22 cellular contexts compared by ENCODE assay signal in genomic region chr11:118527109-118527508, GRCh38. TPM values are rescaled to one million over a fixed set of nuclear protein-coding genes. Genes with fewer than 3 reads are reported as not detected.
A peak's percentile ranks its signal among the peaks of the same experiment; 100 is the strongest.
DNase-seq lines count a peak whose midpoint lies in the region; ATAC-seq, FAIRE-seq and TF ChIP-seq lines count a peak whose summit lies in the region.
"Had no signal": no experiment of that assay in that cellular context is flagged by ENCODE, and none has a peak within 500 bp of the region (broad histone marks: within the 10 kb centered on the region; RNA-seq: fewer than 3 reads in every experiment).

Gene TTC36 (plus strand): TSS chr11:118527474. CDS start chr11:118527495, 21 bp downstream.

- no peak within 1 kb of the TSS for H2AFZ ChIP-seq in K562 (ENCODE audit: low read depth, low read length)

- no peaks in the 10 kb centered on the region; the same call in 2 of the 3 replicates for H3K79me2 ChIP-seq in K562 (ENCODE audit: control insufficient read depth, insufficient read depth, low read length)
- no peaks in the 10 kb centered on the region for H3K79me2 ChIP-seq in mesendoderm (ENCODE audit: control insufficient read depth, insufficient read depth, low read length)

- H4K5ac ChIP-seq in mesendoderm (ENCODE audit: low read length): no peak within 1 kb of the TSS

- peaks cover 9 to 31% of the 10 kb centered on the region in 2 experiments; a peak in 4 of 5 replicates for H3K4me1 ChIP-seq in K562 (replicated peaks in 1 of 2; ENCODE audit: control insufficient read depth in 2 of 2, insufficient read depth in 2 of 2, low read length in 2 of 2)
- H3K4me1 ChIP-seq in mesendoderm (ENCODE audit: control insufficient read depth, low read depth, low read length): no peaks in the 10 kb centered on the region
- peaks cover 35% of the 10 kb centered on the region for H3K4me1 ChIP-seq in left ventricle myocardium inferior

- H3K23ac ChIP-seq in mesendoderm (ENCODE audit: low read length): no peak within 1 kb of the TSS

- H3K4me1 Mint-ChIP-seq in natural killer cell: peaks cover 33 to 39% of the 10 kb centered on the region in 2 donors
- peaks cover 13 to 25% of the 10 kb centered on the region in 2 donors for H3K4me1 Mint-ChIP-seq in natural killer cell treated with Interleukin-12 subunit alpha and Interleukin-12 subunit beta and Interleukin-15 and Interleukin-18, amount 100 ng/mL, for 72 hours (ENCODE audit: low read depth in 2 of 2)

- DNase-seq in natural killer cell (no peak), K562 (ENCODE audit: extremely low read depth in 1 of 4, low spot score in 3 of 4) (peak in 1 of 4 experiments; percentile 23), mesendoderm (peak; percentile 38), NCI-H2196 (lab: John Stamatoyannopoulos, UW; ENCODE audit: unreplicated experiment) (no peak), T-helper 1 cell (no peak), left ventricle myocardium inferior (no peak)
- DNase-seq in natural killer cell treated with Interleukin-12 subunit alpha and Interleukin-12 subunit beta and Interleukin-15 and Interleukin-18, amount 100 ng/mL, for 72 hours (ENCODE audit: low spot score): no peak
- no peak for DNase-seq in NK-92 treated with Interleukin-12 subunit alpha and Interleukin-12 subunit beta, amount 100 ng/mL, for 24 hours (lab: John Stamatoyannopoulos, UW)
- DNase-seq: ACHN; activated CD4-positive, alpha-beta T cell treated with anti-CD3 and anti-CD28 coated beads, Interleukin-2, amount 50 U/mL, for 1 hour; activated T-cell treated with anti-CD3 and anti-CD28 coated beads for 4 hours; brain microvascular endothelial cell; cortex of kidney; DMS79 treated with DMSO at 0.1 percent for 48 hours; mesenchymal stem cell; NCI-H2029 treated with DMSO at 0.1 percent for 48 hours had no signal

- ATAC-seq in natural killer cell (no peak), K562 (no peak)
- ATAC-seq in natural killer cell treated with Interleukin-12 subunit alpha and Interleukin-12 subunit beta and Interleukin-15 and Interleukin-18, amount 100 ng/mL, for 72 hours: no peak
- ATAC-seq: activated naive CD4-positive, alpha-beta T cell treated with anti-CD3 and anti-CD28 coated beads, Interleukin-2, amount 50 U/mL, for 72 hours had no signal

- H3K18ac ChIP-seq in mesendoderm (ENCODE audit: low read length): no peak within 1 kb of the TSS

- no TSS peak for BruUV-seq in K562 (replicated peaks; lab: Mats Ljungman, UMichigan)

- 22% methylated on average over 2 of the region's 3 CpGs for WGBS in K562 (ENCODE audit: insufficient coverage, low coverage, missing lambda C conversion rate)
- WGBS in mesendoderm (ENCODE audit: extremely low coverage, insufficient coverage, low lambda C conversion rate): no CpG with 5 or more reads among the region's 3 CpGs

- TF ChIP-seq RAD21 in K562 (CRISPR knock-in tag; conservative IDR thresholded peaks at IDR 0.05 in 1 of 2, IDR thresholded peaks at IDR 0.05 in 1 of 2): no peak

- peak within 1 kb of the TSS; percentile 3 for H3K4me3 Mint-ChIP-seq in natural killer cell
- no peak within 1 kb of the TSS for H3K4me3 Mint-ChIP-seq in natural killer cell treated with Interleukin-12 subunit alpha and Interleukin-12 subunit beta and Interleukin-15 and Interleukin-18, amount 100 ng/mL, for 72 hours
- H3K4me3 Mint-ChIP-seq: CD14-positive monocyte had no signal

- no peaks in the 10 kb centered on the region for H3K27me3 Mint-ChIP-seq in natural killer cell (ENCODE audit: low read depth in 2 of 2)
- H3K27me3 Mint-ChIP-seq in natural killer cell treated with Interleukin-12 subunit alpha and Interleukin-12 subunit beta and Interleukin-15 and Interleukin-18, amount 100 ng/mL, for 72 hours: peaks cover 0 to 2% of the 10 kb centered on the region in 2 donors

- no peaks in the 10 kb centered on the region for H3K79me1 ChIP-seq in mesendoderm (ENCODE audit: low read length)

- in situ Hi-C loops in K562 (cut with MboI): no loop called here

- no peak within 1 kb of the TSS for H3K4ac ChIP-seq in mesendoderm (ENCODE audit: low read depth, low read length)

- H3K27ac Mint-ChIP-seq in natural killer cell: peak within 1 kb of the TSS in 1 of 2 donors; percentile 53
- peak within 1 kb of the TSS in 1 of 2 donors; percentile 32 for H3K27ac Mint-ChIP-seq in natural killer cell treated with Interleukin-12 subunit alpha and Interleukin-12 subunit beta and Interleukin-15 and Interleukin-18, amount 100 ng/mL, for 72 hours
- H3K27ac Mint-ChIP-seq: activated naive CD4-positive, alpha-beta T cell treated with anti-CD3 and anti-CD28 coated beads, Interleukin-2, amount 50 U/mL, for 72 hours had no signal

- H3K4me2 ChIP-seq in K562 (ENCODE audit: insufficient read depth, low read length) (no peak within 1 kb of the TSS), mesendoderm (ENCODE audit: low read length) (no peak within 1 kb of the TSS)

- H2BK15ac ChIP-seq in mesendoderm (replicated peaks; ENCODE audit: low read depth): no peak within 1 kb of the TSS

- no peak within 1 kb of the TSS for H4K8ac ChIP-seq in mesendoderm (ENCODE audit: low read depth, low read length)

- no peaks in the 10 kb centered on the region; the same call in 1 of the 2 replicates for H4K20me1 ChIP-seq in K562 (replicated peaks; ENCODE audit: control insufficient read depth, insufficient read depth, low read length)

- no peaks in the 10 kb centered on the region for H3K9me1 ChIP-seq in K562 (ENCODE audit: control insufficient read depth, insufficient read depth, low read length)

- H3K9ac ChIP-seq in K562 (ENCODE audit: insufficient read depth in 1 of 2, low read depth in 2 of 2, low read length in 2 of 2) (no peak within 1 kb of the TSS), mesendoderm (ENCODE audit: low read length) (no peak within 1 kb of the TSS)

- CTCF ChIA-PET in K562 (lab: Yijun Ruan, JAX; ENCODE audit: low intra/inter-chr PET ratio): no interaction called here

- no peak within 1 kb of the TSS for H3K27ac ChIP-seq in K562 (ENCODE audit: extremely low read depth, low read depth, low read length)
- no peak within 1 kb of the TSS for H3K27ac ChIP-seq in mesendoderm (ENCODE audit: low read depth, low read length)
- no peak within 1 kb of the TSS for H3K27ac ChIP-seq in left ventricle myocardium inferior (replicated peaks)
- H3K27ac ChIP-seq: brain microvascular endothelial cell, neutrophil, RWPE1, suprapubic skin had no signal

- H3K27me3 ChIP-seq in K562 (ENCODE audit: control insufficient read depth in 2 of 2, insufficient read depth in 2 of 2, low read length in 2 of 2): no peaks in the 10 kb centered on the region
- H3K27me3 ChIP-seq in mesendoderm (ENCODE audit: insufficient read depth, low read length, poor library complexity): no peaks in the 10 kb centered on the region
- H3K27me3 ChIP-seq in left ventricle myocardium inferior (ENCODE audit: low read depth): no peaks in the 10 kb centered on the region
- H3K27me3 ChIP-seq: brain microvascular endothelial cell, suprapubic skin had no signal

- POLR2A ChIA-PET in K562 (lab: Yijun Ruan, JAX): interaction anchor here (1.2 to 1.7 kb wide), 2 partner anchors 13 to 129 kb away, joined by 3 to 7 read pairs; no protein-coding TSS in a partner anchor

- H3K4me3 ChIP-seq in K562 (no peak within 1 kb of the TSS), mesendoderm (ENCODE audit: low read length) (no peak within 1 kb of the TSS), left ventricle myocardium inferior (no peak within 1 kb of the TSS)
- H3K4me3 ChIP-seq: suprapubic skin had no signal

- no peaks in the 10 kb centered on the region for H3K9me3 Mint-ChIP-seq in natural killer cell
- no peaks in the 10 kb centered on the region for H3K9me3 Mint-ChIP-seq in natural killer cell treated with Interleukin-12 subunit alpha and Interleukin-12 subunit beta and Interleukin-15 and Interleukin-18, amount 100 ng/mL, for 72 hours
- H3K9me3 Mint-ChIP-seq: activated naive CD4-positive, alpha-beta T cell treated with anti-CD3 and anti-CD28 coated beads, Interleukin-2, amount 50 U/mL, for 72 hours had no signal

- no peak within 1 kb of the TSS for H2AK5ac ChIP-seq in mesendoderm (ENCODE audit: low read length)

- no peak within 1 kb of the TSS for H2BK5ac ChIP-seq in mesendoderm (ENCODE audit: low read length)

- intact Hi-C loops in natural killer cell (cut with micrococcal nuclease): no loop called here
- intact Hi-C loops in K562 (cut with micrococcal nuclease): no loop called here
- intact Hi-C loops in left ventricle myocardium inferior (cut with micrococcal nuclease): no loop called here

- H3K9me3 ChIP-seq in K562 (replicated peaks; ENCODE audit: control insufficient read depth, insufficient read depth, low read depth, low read length): no peaks in the 10 kb centered on the region
- no peaks in the 10 kb centered on the region for H3K9me3 ChIP-seq in left ventricle myocardium inferior (replicated peaks)
- H3K9me3 ChIP-seq: neutrophil, suprapubic skin had no signal

- FAIRE-seq in K562 (lab: Jason Lieb, UNC): no peak

- no peak within 1 kb of the TSS for H2BK120ac ChIP-seq in mesendoderm (ENCODE audit: low read depth, low read length)

- TF ChIP-seq EP300 in K562 (IDR thresholded peaks at IDR 0.05; ENCODE audit: low read length): no peak

- H3K56ac ChIP-seq in mesendoderm (ENCODE audit: low read length): no peak within 1 kb of the TSS

- TF ChIP-seq CTCF in natural killer cell (IDR thresholded peaks at IDR 0.05) (no peak), K562 (IDR thresholded peaks at IDR 0.05 in 2 of 3, conservative IDR thresholded peaks at IDR 0.05 in 1 of 3; ENCODE audit: insufficient read depth in 2 of 3, low read depth in 1 of 3, low read length in 3 of 3) (no peak), left ventricle myocardium inferior (IDR thresholded peaks at IDR 0.05; ENCODE audit: borderline replicate concordance) (no peak)

- H3K36me3 ChIP-seq in K562 (ENCODE audit: control insufficient read depth, insufficient read depth, low read length) (peaks cover 31% of the 10 kb centered on the region), mesendoderm (ENCODE audit: control insufficient read depth, insufficient read depth, low read length) (peaks cover 9% of the 10 kb centered on the region), left ventricle myocardium inferior (peaks cover 31% of the 10 kb centered on the region)

- 0 out of 2 replicates have a peak, but pooled peaks have one; percentile 27 for TF ChIP-seq POLR2A in K562 (conservative IDR thresholded peaks at IDR 0.05)

- no peaks in the 10 kb centered on the region for H3K36me3 Mint-ChIP-seq in natural killer cell
- H3K36me3 Mint-ChIP-seq in natural killer cell treated with Interleukin-12 subunit alpha and Interleukin-12 subunit beta and Interleukin-15 and Interleukin-18, amount 100 ng/mL, for 72 hours: peaks cover 7% of the 10 kb centered on the region

RNA-seq across cellular contexts. Expression of gene TTC36, which starts in this region (rescaled TPM):
- total RNA-seq in natural killer cell (under 1 TPM in 1 of 3 donors, not detected in 2; 0.43 TPM), K562 (2014; rRNA removed) (0.78 TPM in 1 of 2 replicates, not detected in the other), K562 (2014; rRNA removed; fragmentation: Illumina TruSeq; extraction: Trizol) (not detected in 2 replicates), K562 (2015; rRNA removed; fragmentation: Illumina TruSeq; extraction: Trizol) (not detected in 2 replicates), K562 (2021) (0.22 and 0.36 TPM in 2 replicates), left ventricle myocardium inferior (1.1 TPM)
- total RNA-seq in natural killer cell treated with Interleukin-12 subunit alpha and Interleukin-12 subunit beta and Interleukin-15 and Interleukin-18, amount 100 ng/mL, for 72 hours: 1 to 10 TPM; 2.5 to 3.4 TPM
- total RNA-seq in K562 (2011; cell fraction: chromatin; rRNA removed; ENCODE audit: low replicate concordance): not detected in 2 replicates
- 0.66 and 0.83 TPM in 2 replicates for total RNA-seq in K562 (2011; cell fraction: nucleolus; rRNA removed)
- not detected in 2 replicates for total RNA-seq in K562 (2011; cell fraction: nucleoplasm; rRNA removed)
- polyA plus RNA-seq in K562 (2011; rRNA removed) (not detected in 2 replicates), K562 (2014; fragmentation: Illumina TruSeq; extraction: Trizol) (not detected in 2 replicates), K562 (2014; fragmentation: Nextera tagmentation; extraction: Ambion mirVana) (not detected), K562 (2014; rRNA removed) (0.23 and 0.59 TPM in 2 replicates)
- polyA plus RNA-seq in K562 (2011; cell fraction: cytosol; rRNA removed): 0.06 TPM in 1 of 2 replicates, not detected in the other
- polyA plus RNA-seq in K562 (2011; cell fraction: nucleus; rRNA removed): 0.18 and 0.53 TPM in 2 replicates
- 0.14 and 0.15 TPM in 2 replicates for polyA plus RNA-seq in K562 (2012)
- not detected in 2 replicates for polyA minus RNA-seq in K562 (2011; rRNA and poly(A)+ RNA removed)
- polyA minus RNA-seq in K562 (2011; cell fraction: cytosol; rRNA and poly(A)+ RNA removed): not detected in 2 replicates
- polyA minus RNA-seq in K562 (2011; cell fraction: nucleus; rRNA and poly(A)+ RNA removed): 0.27 and 0.78 TPM in 2 replicates
- 0.10 TPM for polyA plus RNA-seq in mesendoderm (2013, experiment 1 of 2)
- 0.17 TPM for polyA plus RNA-seq in mesendoderm (2013, experiment 2 of 2)
- total RNA-seq: NCI-H460 had no signal
- polyA plus RNA-seq: CD14-positive monocyte had no signal
